In the genomic region with DNA sequence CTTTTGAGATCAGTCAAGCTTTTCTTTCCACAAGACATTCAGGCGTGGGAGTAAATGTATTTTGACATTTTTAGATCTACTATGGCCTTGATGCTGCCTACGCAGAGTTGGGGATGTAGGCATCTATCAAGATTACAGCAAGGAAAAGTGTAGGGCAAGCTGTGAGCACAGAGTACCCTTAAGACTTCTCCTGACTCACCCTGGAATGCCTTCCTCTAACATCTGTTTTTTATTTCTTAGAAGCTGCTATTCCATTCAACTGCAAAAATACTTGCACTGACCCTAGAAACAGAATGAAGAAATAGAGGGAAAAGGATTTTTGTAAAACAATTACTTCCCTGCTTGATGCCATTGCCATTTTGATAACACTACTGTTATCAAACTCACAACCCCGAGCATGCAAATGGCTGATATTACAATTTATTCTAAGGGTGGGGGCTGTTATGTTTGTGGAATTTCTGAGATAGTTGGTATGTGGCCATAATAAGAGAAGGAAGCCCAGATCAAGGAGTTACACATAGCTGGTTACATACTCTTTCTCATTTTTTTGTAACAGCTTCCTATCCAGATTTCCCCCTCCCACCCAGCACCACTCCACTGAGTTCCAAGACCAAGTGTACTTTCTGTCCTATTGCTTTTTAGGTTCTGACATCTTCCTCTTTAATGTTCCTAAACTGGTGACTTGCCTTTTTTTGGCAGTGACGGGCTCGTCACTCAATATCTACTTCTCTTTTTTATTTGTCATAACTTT, we compare ENCODE assay signal across 7 cellular contexts. TPM values are rescaled to one million over a fixed set of nuclear protein-coding genes. Genes with fewer than 3 reads are reported as not detected.
DNase-seq lines count a peak whose midpoint lies in the region; ATAC-seq, FAIRE-seq and TF ChIP-seq lines count a peak whose summit lies in the region.

No MANE protein-coding gene starts in this region.

- H3K27me3 ChIP-seq in body of pancreas (no peaks in the 10 kb centered on the region), aorta (ENCODE audit: control insufficient read depth in 1 of 2, insufficient read depth in 2 of 2, low read length in 1 of 2) (no peaks in the 10 kb centered on the region)

- H3K27ac Mint-ChIP-seq in memory B cell: no peak overlapping the region

- H3K4me1 ChIP-seq in body of pancreas (peaks cover 2% of the 10 kb centered on the region), aorta (ENCODE audit: control insufficient read depth in 1 of 2, insufficient read depth in 2 of 2, low read length in 2 of 2) (peaks cover 0 to 4% of the 10 kb centered on the region in 2 donors)

- peaks cover 2% of the 10 kb centered on the region for H3K27me3 Mint-ChIP-seq in memory B cell

- 38 to 48% methylated on average over 5 of the region's 5 CpGs for WGBS in body of pancreas, 2 donors
- WGBS in aorta, 2 donors: 16 to 28% methylated on average over 5 of the region's 5 CpGs

- peaks cover 6% of the 10 kb centered on the region for H3K4me1 Mint-ChIP-seq in memory B cell

- DNase-seq in M059J (ENCODE audit: low read depth) (peak; percentile 41), body of pancreas (peak in 1 of 4 donors; percentile 43), memory B cell (ENCODE audit: low spot score in 2 of 2) (no peak), aorta (no peak), GM19239 (ENCODE audit: insufficient read length, low spot score) (no peak), amygdala (lab: John Stamatoyannopoulos, UW) (no peak)
- no peak for DNase-seq in activated effector memory CD4-positive, alpha-beta T cell treated with Interleukin-2 at 50 U/mL for 16 hours

- peak in 1 of 3 donors; percentile 25 for TF ChIP-seq POLR2A in body of pancreas (IDR thresholded peaks at IDR 0.05)

- H3K27ac ChIP-seq in body of pancreas: peak overlapping the region in 2 of 4 donors; percentile 20 to 42
- H3K27ac ChIP-seq in aorta (ENCODE audit: low read depth in 1 of 2, low read length in 2 of 2): peak overlapping the region; percentile 43 to 90

- peak; percentile 47 for ATAC-seq in body of pancreas
- ATAC-seq in memory B cell (ENCODE audit: low read depth): peak; percentile 31
- peak; percentile 77 for ATAC-seq in aorta (ENCODE audit: low FRiP score)

- FAIRE-seq in GM19239 (lab: Jason Lieb, UNC): no peak

- intact Hi-C loops in body of pancreas (cut with DNase I) (no loop called here), aorta (cut with DNase I) (loop anchor here in 1 of 2 donors (10.0 kb wide), 4 partner anchors 57 to 143 kb away; no protein-coding TSS in a partner anchor)

- no peak overlapping the region for H3K4me3 Mint-ChIP-seq in memory B cell

- H3K36me3 Mint-ChIP-seq in memory B cell: no peaks in the 10 kb centered on the region

- H3K9me3 ChIP-seq in body of pancreas (no peaks in the 10 kb centered on the region), aorta (ENCODE audit: control insufficient read depth, low read length) (no peaks in the 10 kb centered on the region)

- H3K36me3 ChIP-seq in body of pancreas (replicated peaks in 1 of 2; ENCODE audit: insufficient read depth in 1 of 2, low read depth in 2 of 2) (no peaks in the 10 kb centered on the region), aorta (ENCODE audit: control insufficient read depth in 1 of 2, insufficient read depth in 2 of 2, low read length in 1 of 2) (no peaks in the 10 kb centered on the region)

- TF ChIP-seq CTCF in body of pancreas (IDR thresholded peaks at IDR 0.05): no peak

- H3K4me3 ChIP-seq in body of pancreas (no peak overlapping the region), aorta (ENCODE audit: low read length in 2 of 2) (no peak overlapping the region)

- H3K9me3 Mint-ChIP-seq in memory B cell: no peaks in the 10 kb centered on the region

RNA-seq across cellular contexts. Expression of gene ROCK1, which starts 5.9 kb away (rescaled TPM):
- total RNA-seq in M059J (2014; rRNA removed; shearing (Covaris generic)): 6.3 and 8.9 TPM in 2 replicates
- total RNA-seq in body of pancreas: 10 to 100 TPM; 27.7 to 43.1 TPM
- total RNA-seq in aorta: 100 to 1,000 TPM in 1 of 2 donors, 10 to 100 TPM in 1; 98.9 to 147 TPM
- 10 to 100 TPM; 32.6 to 42.0 TPM for polyA plus RNA-seq in aorta
